In the genomic region with DNA sequence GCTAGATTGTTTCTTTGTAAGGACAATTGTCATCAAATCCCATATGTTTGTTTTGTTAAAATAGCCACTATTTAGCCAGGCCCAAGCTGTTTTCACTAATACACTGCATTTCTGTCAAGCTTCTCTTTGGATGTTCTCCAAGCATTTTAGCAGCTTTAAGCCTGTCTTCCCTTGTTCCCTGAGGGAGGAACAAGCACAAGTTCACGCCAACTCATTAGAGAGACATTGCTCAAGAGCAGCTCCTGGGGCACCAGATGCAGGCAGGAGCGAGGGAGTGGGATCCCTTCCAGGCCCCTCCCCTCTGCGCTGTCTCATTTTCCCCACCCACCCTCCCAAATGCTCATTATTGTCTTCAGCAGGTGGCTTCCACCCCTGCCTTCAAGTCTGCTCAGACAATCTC, we compare ENCODE assay signal across 11 cellular contexts. TPM values are rescaled to one million over a fixed set of nuclear protein-coding genes. Genes with fewer than 3 reads are reported as not detected.
A peak's percentile ranks its signal among the peaks of the same experiment; 100 is the strongest.
DNase-seq lines count a peak whose midpoint lies in the region; ATAC-seq, FAIRE-seq and TF ChIP-seq lines count a peak whose summit lies in the region.
"Had no signal": no experiment of that assay in that cellular context is flagged by ENCODE, and none has a peak within 500 bp of the region (broad histone marks: within the 10 kb centered on the region; RNA-seq: fewer than 3 reads in every experiment).

No MANE protein-coding gene starts in this region.

- H3K27me3 ChIP-seq in right lobe of liver (no peaks in the 10 kb centered on the region), HepG2 (ENCODE audit: control insufficient read depth in 1 of 2, insufficient read depth in 2 of 2, low read length in 2 of 2) (peaks cover 0 to 8% of the 10 kb centered on the region in 2 experiments; a peak in 1 of 5 replicates), aorta (ENCODE audit: control insufficient read depth in 1 of 2, insufficient read depth in 2 of 2, low read length in 1 of 2) (no peaks in the 10 kb centered on the region)
- H3K27me3 ChIP-seq: BE2C, cardiac muscle cell had no signal

- H3K36me3 ChIP-seq in right lobe of liver (no peaks in the 10 kb centered on the region), HepG2 (replicated peaks in 1 of 2; ENCODE audit: control insufficient read depth in 1 of 2, insufficient read depth in 2 of 2, low read length in 2 of 2) (no peaks in the 10 kb centered on the region), aorta (ENCODE audit: control insufficient read depth in 1 of 2, insufficient read depth in 2 of 2, low read length in 1 of 2) (no peaks in the 10 kb centered on the region)
- H3K36me3 ChIP-seq: BE2C, cardiac muscle cell had no signal

- BruUV-seq in HepG2 (replicated peaks; lab: Mats Ljungman, UMichigan) (no TSS peak), MCF 10A (replicated peaks; lab: Mats Ljungman, UMichigan) (no TSS peak)

- H2AFZ ChIP-seq in HepG2 (ENCODE audit: low read length) = no peak overlapping the region

- no peak for FAIRE-seq in HepG2 (lab: Jason Lieb, UNC)

- no peak for TF ChIP-seq RAD21 in HepG2 (CRISPR knock-in tag; IDR thresholded peaks at IDR 0.05)

- TF ChIP-seq EP300 in HepG2 (IDR thresholded peaks at IDR 0.05; ENCODE audit: low read depth in 2 of 2, low read length in 2 of 2) (no peak), HepG2 (CRISPR knock-in tag; IDR thresholded peaks at IDR 0.05; ENCODE audit: borderline replicate concordance) (no peak)

- H3K4me1 Mint-ChIP-seq in MCF 10A (ENCODE audit: insufficient read depth, unreplicated experiment) = peaks cover 31% of the 10 kb centered on the region

- TF ChIP-seq CTCF in right lobe of liver (IDR thresholded peaks at IDR 0.05) (no peak), HepG2 (CRISPR knock-in tag; IDR thresholded peaks at IDR 0.05) (no peak), MCF 10A (IDR thresholded peaks at IDR 0.05; ENCODE audit: unreplicated experiment) (no peak)

- ATAC-seq in right lobe of liver (peak in 3 of 4 donors; percentile 13 to 24 (median 17)), HepG2 (no peak), aorta (ENCODE audit: low FRiP score) (peak; percentile 55), GM19023 (IDR thresholded peaks at IDR 0.05; ENCODE audit: unreplicated experiment) (no peak)

- H3K36me3 Mint-ChIP-seq in MCF 10A (ENCODE audit: insufficient read depth, unreplicated experiment) = no peaks in the 10 kb centered on the region

- POLR2A ChIA-PET in HepG2 (lab: Yijun Ruan, JAX) = no interaction called here
- POLR2A ChIA-PET in MCF 10A (lab: Yijun Ruan, JAX) = interaction anchor here (0.6 to 20.2 kb wide), 14 partner anchors 13 to 179 kb away, joined by 3 to 308 read pairs (median 4); a partner anchor contains a TSS

- H3K9ac ChIP-seq in HepG2 (ENCODE audit: insufficient read depth, low read depth, low read length) = no peak overlapping the region

- H3K9me3 Mint-ChIP-seq in MCF 10A (ENCODE audit: unreplicated experiment) = no peaks in the 10 kb centered on the region

- H3K27ac Mint-ChIP-seq in MCF 10A (ENCODE audit: low read depth, unreplicated experiment) = peak overlapping the region; percentile 67

- H3K27ac ChIP-seq in right lobe of liver (no peak overlapping the region), HepG2 (ENCODE audit: extremely low read length, insufficient read depth, low read length) (no peak overlapping the region), aorta (ENCODE audit: low read depth in 1 of 2, low read length in 2 of 2) (no peak overlapping the region)
- H3K27ac ChIP-seq: cardiac muscle cell had no signal

- 57% methylated on average over 1 of the region's 3 CpGs for WGBS in right lobe of liver (ENCODE audit: insufficient coverage, low coverage, low lambda C conversion rate, missing lambda C conversion rate)
- WGBS in HepG2 (ENCODE audit: low lambda C conversion rate) = 10% methylated on average over 3 of the region's 3 CpGs
- 85 to 88% methylated on average over 3 of the region's 3 CpGs for WGBS in aorta, 2 donors

- intact Hi-C loops in right lobe of liver (cut with DNase I) = loop anchor here in 1 of 2 donors (5.0 kb wide), 1 partner anchor 163 kb away; no protein-coding TSS in a partner anchor
- intact Hi-C loops in HepG2 (cut with micrococcal nuclease; ENCODE audit: unreplicated experiment) = loop anchor here (5.0 to 10.0 kb wide), 2 partner anchors 90 to 157 kb away; no protein-coding TSS in a partner anchor
- intact Hi-C loops in MCF 10A (cut with micrococcal nuclease) = loop anchor here (5.0 kb wide), 1 partner anchor 33 kb away; a partner anchor contains a TSS
- intact Hi-C loops in aorta (cut with DNase I) = loop anchor here (5.0 to 10.0 kb wide), 2 partner anchors 90 to 163 kb away; no protein-coding TSS in a partner anchor

- H3K4me3 Mint-ChIP-seq in MCF 10A (ENCODE audit: unreplicated experiment) = no peak overlapping the region

- no peaks in the 10 kb centered on the region for H3K27me3 Mint-ChIP-seq in MCF 10A (ENCODE audit: insufficient read depth, unreplicated experiment)

- H3K4me3 ChIP-seq in right lobe of liver = no peak overlapping the region
- H3K4me3 ChIP-seq in HepG2 (replicated peaks in 1 of 3; ENCODE audit: insufficient read depth in 1 of 3, low read depth in 2 of 3, low read length in 3 of 3) = no peak overlapping the region
- H3K4me3 ChIP-seq in aorta (ENCODE audit: low read length in 2 of 2) = no peak overlapping the region
- H3K4me3 ChIP-seq: cardiac muscle cell had no signal

- CTCF ChIA-PET in HepG2 (lab: Yijun Ruan, JAX; ENCODE audit: low intra/inter-chr PET ratio, low total read pairs) = no interaction called here
- CTCF ChIA-PET in MCF 10A (lab: Yijun Ruan, JAX) = interaction anchor here (0.7 to 4.6 kb wide), 8 partner anchors 8 to 157 kb away, joined by 3 to 30 read pairs (median 3); a partner anchor contains a TSS

- H3K9me3 ChIP-seq in right lobe of liver = no peaks in the 10 kb centered on the region
- no peaks in the 10 kb centered on the region for H3K9me3 ChIP-seq in HepG2 (ENCODE audit: low read length)
- H3K9me3 ChIP-seq in aorta (ENCODE audit: control insufficient read depth, low read length) = no peaks in the 10 kb centered on the region
- H3K9me3 ChIP-seq: BE2C had no signal

- no peak overlapping the region for H3K4me2 ChIP-seq in HepG2 (ENCODE audit: low read depth, low read length)

- H4K20me1 ChIP-seq in HepG2 (ENCODE audit: insufficient read depth, low read length) = no peaks in the 10 kb centered on the region

- H3K79me2 ChIP-seq in HepG2 (ENCODE audit: insufficient read depth, low read length) = no peaks in the 10 kb centered on the region

- in situ Hi-C loops in HepG2 (cut with HindIII; ENCODE audit: extremely low pct_ligation_motif_present, low pct_unique_long_range_greater_than_20kb) = no loop called here

- H3K4me1 ChIP-seq in right lobe of liver (peaks cover 0 to 10% (median 1%) of the 10 kb centered on the region in 4 donors), HepG2 (ENCODE audit: insufficient read depth, low read length) (peaks cover 6% of the 10 kb centered on the region), aorta (ENCODE audit: control insufficient read depth in 1 of 2, insufficient read depth in 2 of 2, low read length in 2 of 2) (no peaks in the 10 kb centered on the region)
- H3K4me1 ChIP-seq: BE2C had no signal

- no peak for TF ChIP-seq POLR2A in right lobe of liver (IDR thresholded peaks at IDR 0.05)
- TF ChIP-seq POLR2A in HepG2 (IDR thresholded peaks at IDR 0.05; ENCODE audit: insufficient read depth in 1 of 2, low read depth in 2 of 2, low read length in 2 of 2) = no peak

- DNase-seq in right lobe of liver (no peak), HepG2 (ENCODE audit: low spot score) (no peak), MCF 10A (ENCODE audit: unreplicated experiment) (peak; percentile 93), hippocampal formation (lab: John Stamatoyannopoulos, UW) (peak; percentile 27 to 40), aorta (no peak), NCI-H1417 (lab: John Stamatoyannopoulos, UW) (no peak)
- no peak for DNase-seq in activated CD8-positive, alpha-beta memory T cell treated with anti-CD3 and anti-CD28 coated beads, Interleukin-2, amount 50 U/mL, for 48 hours
- DNase-seq: BE2C, NCI-H1417 treated with DMSO at 0.1 percent for 48 hours had no signal

RNA-seq across cellular contexts. Expression of a gene that starts 32.6 kb away (rescaled TPM):
- total RNA-seq in right lobe of liver = 10 to 100 TPM; 21.0 to 37.9 (median 27.2) TPM
- total RNA-seq in HepG2 (2016; rRNA removed; fragmentation: Illumina TruSeq; extraction: Trizol) = 25.7 and 42.3 TPM in 2 replicates
- total RNA-seq in HepG2 (2016; cell fraction: cytosol; rRNA removed; fragmentation: Illumina TruSeq; extraction: Trizol; ENCODE audit: low read depth) = 8.3 and 8.5 TPM in 2 replicates
- 27.2 and 43.7 TPM in 2 replicates for total RNA-seq in HepG2 (2016; cell fraction: insoluble cytoplasmic fraction; rRNA removed; fragmentation: Illumina TruSeq; extraction: Trizol)
- 28.3 and 35.0 TPM in 2 replicates for total RNA-seq in HepG2 (2016; cell fraction: membrane; rRNA removed; fragmentation: Illumina TruSeq; extraction: Trizol)
- 26.7 and 28.8 TPM in 2 replicates for total RNA-seq in HepG2 (2016; cell fraction: nucleus; rRNA removed; fragmentation: Illumina TruSeq; extraction: Trizol)
- 10.5 and 11.6 TPM in 2 replicates for polyA plus RNA-seq in HepG2 (2011; rRNA removed)
- polyA plus RNA-seq in HepG2 (2011; cell fraction: cytosol; rRNA removed) = 4.7 and 9.2 TPM in 2 replicates
- polyA plus RNA-seq in HepG2 (2011; cell fraction: nucleus; rRNA removed) = 4.5 and 5.9 TPM in 2 replicates
- 45.6 and 57.9 TPM in 2 replicates for polyA plus RNA-seq in HepG2 (2012)
- 4.1 and 4.4 TPM in 2 replicates for polyA plus RNA-seq in HepG2 (2016; cell fraction: cytosol; fragmentation: Illumina TruSeq; extraction: Trizol; ENCODE audit: low read depth)
- polyA plus RNA-seq in HepG2 (2016; cell fraction: insoluble cytoplasmic fraction; fragmentation: Illumina TruSeq; extraction: Trizol; ENCODE audit: low read depth) = 62.1 and 62.9 TPM in 2 replicates
- 17.2 and 17.6 TPM in 2 replicates for polyA plus RNA-seq in HepG2 (2016; cell fraction: membrane; fragmentation: Illumina TruSeq; extraction: Trizol; ENCODE audit: low read depth)
- 41.0 and 41.7 TPM in 2 replicates for polyA plus RNA-seq in HepG2 (2016; cell fraction: nucleus; fragmentation: Illumina TruSeq; extraction: Trizol; ENCODE audit: insufficient read depth, low read depth)
- 6.3 and 10.2 TPM in 2 replicates for polyA minus RNA-seq in HepG2 (2011; rRNA and poly(A)+ RNA removed; ENCODE audit: low replicate concordance)
- polyA minus RNA-seq in HepG2 (2011; cell fraction: cytosol; rRNA and poly(A)+ RNA removed) = 29.7 and 31.3 TPM in 2 replicates
- polyA minus RNA-seq in HepG2 (2011; cell fraction: nucleus; rRNA and poly(A)+ RNA removed) = 20.0 and 21.9 TPM in 2 replicates
- total RNA-seq in MCF 10A (2022) = 50.9 and 54.6 TPM in 2 replicates
- total RNA-seq in aorta = 10 to 100 TPM; 50.4 to 51.0 TPM
- polyA plus RNA-seq in aorta = 10 to 100 TPM; 16.6 to 22.5 TPM

RNA-seq across cellular contexts. Expression of a gene that starts 34.9 kb away (rescaled TPM):
- total RNA-seq in right lobe of liver (1 to 10 TPM; 1.9 to 4.1 (median 2.6) TPM), HepG2 (2016; rRNA removed; fragmentation: Illumina TruSeq; extraction: Trizol) (not detected in 2 replicates), MCF 10A (2022) (0.84 and 2.4 TPM in 2 replicates), aorta (10 to 100 TPM; 31.7 to 40.7 TPM)
- not detected in 2 replicates for total RNA-seq in HepG2 (2016; cell fraction: cytosol; rRNA removed; fragmentation: Illumina TruSeq; extraction: Trizol; ENCODE audit: low read depth)
- total RNA-seq in HepG2 (2016; cell fraction: insoluble cytoplasmic fraction; rRNA removed; fragmentation: Illumina TruSeq; extraction: Trizol) = not detected in 2 replicates
- total RNA-seq in HepG2 (2016; cell fraction: membrane; rRNA removed; fragmentation: Illumina TruSeq; extraction: Trizol) = not detected in 2 replicates
- total RNA-seq in HepG2 (2016; cell fraction: nucleus; rRNA removed; fragmentation: Illumina TruSeq; extraction: Trizol) = not detected in 2 replicates
- polyA plus RNA-seq in HepG2 (2011; rRNA removed) (not detected in 2 replicates), aorta (10 to 100 TPM; 24.8 to 28.2 TPM)
- 0.05 TPM in 1 of 2 replicates, not detected in the other for polyA plus RNA-seq in HepG2 (2011; cell fraction: cytosol; rRNA removed)
- not detected in 2 replicates for polyA plus RNA-seq in HepG2 (2011; cell fraction: nucleus; rRNA removed)
- not detected in 2 replicates for polyA plus RNA-seq in HepG2 (2012)
- not detected in 2 replicates for polyA plus RNA-seq in HepG2 (2016; cell fraction: cytosol; fragmentation: Illumina TruSeq; extraction: Trizol; ENCODE audit: low read depth)
- polyA plus RNA-seq in HepG2 (2016; cell fraction: insoluble cytoplasmic fraction; fragmentation: Illumina TruSeq; extraction: Trizol; ENCODE audit: low read depth) = not detected in 2 replicates
- not detected in 2 replicates for polyA plus RNA-seq in HepG2 (2016; cell fraction: membrane; fragmentation: Illumina TruSeq; extraction: Trizol; ENCODE audit: low read depth)
- polyA plus RNA-seq in HepG2 (2016; cell fraction: nucleus; fragmentation: Illumina TruSeq; extraction: Trizol; ENCODE audit: insufficient read depth, low read depth) = not detected in 2 replicates
- 0.44 TPM in 1 of 2 replicates, not detected in the other for polyA minus RNA-seq in HepG2 (2011; rRNA and poly(A)+ RNA removed; ENCODE audit: low replicate concordance)
- polyA minus RNA-seq in HepG2 (2011; cell fraction: cytosol; rRNA and poly(A)+ RNA removed) = not detected in 2 replicates
- polyA minus RNA-seq in HepG2 (2011; cell fraction: nucleus; rRNA and poly(A)+ RNA removed) = not detected in 2 replicates

Comparison
In these comparisons a context has a peak if more than half of its experiments do, and no peak if none do; other contexts are left out.
1. ATAC-seq: peak in right lobe of liver (3 of 4) and aorta (single experiment); none in HepG2 (single experiment) and GM19023 (single experiment).
2. DNase-seq: peak in MCF 10A (single experiment) and hippocampal formation (2 of 2); none in right lobe of liver (0 of 3), HepG2 (single experiment), aorta (0 of 2), NCI-H1417 (0 of 3) and activated CD8-positive, alpha-beta memory T cell treated with anti-CD3 and anti-CD28 coated beads, Interleukin-2, amount 50 U/mL, for 48 hours (single experiment).